In genomic region chr20:21118782-21119181, GRCh38 we compare ENCODE assay signal across 25 cellular contexts. TPM values are rescaled to one million over a fixed set of nuclear protein-coding genes. Genes with fewer than 3 reads are reported as not detected.
DNase-seq lines count a peak whose midpoint lies in the region; ATAC-seq, FAIRE-seq and TF ChIP-seq lines count a peak whose summit lies in the region.
"Had no signal": no experiment of that assay in that cellular context is flagged by ENCODE, and none has a peak within 500 bp of the region (broad histone marks: within the 10 kb centered on the region; RNA-seq: fewer than 3 reads in every experiment).

No MANE protein-coding gene starts in this region.

- H3K4me2 ChIP-seq in HepG2 (ENCODE audit: low read depth, low read length) (no peak overlapping the region), GM23338 (no peak overlapping the region), Loucy (ENCODE audit: low read depth, low read length, poor library complexity, severe bottlenecking) (no peak overlapping the region), neural progenitor cell (peak overlapping the region; percentile 45)
- H3K4me2 ChIP-seq: BLaER1 treated with 17β-estradiol and CSF1 and Interleukin-3, amounts not matched to agents 10 nM and 100 nM had no signal

- no peak overlapping the region for H3K4me3 ChIP-seq in HepG2 (replicated peaks in 1 of 3; ENCODE audit: insufficient read depth in 1 of 3, low read depth in 2 of 3, low read length in 3 of 3)
- H3K4me3 ChIP-seq in right lobe of liver = no peak overlapping the region
- H3K4me3 ChIP-seq in GM23338 = no peak overlapping the region
- H3K4me3 ChIP-seq in Loucy (ENCODE audit: low read length, poor library complexity, severe bottlenecking) = no peak overlapping the region
- H3K4me3 ChIP-seq in neural progenitor cell = no peak overlapping the region
- H3K4me3 ChIP-seq: BLaER1 treated with 17β-estradiol and CSF1 and Interleukin-3, amounts not matched to agents 10 nM and 100 nM had no signal

- H3K9me3 ChIP-seq in HepG2 (ENCODE audit: low read length) = no peaks in the 10 kb centered on the region
- H3K9me3 ChIP-seq in right lobe of liver = no peaks in the 10 kb centered on the region
- no peaks in the 10 kb centered on the region for H3K9me3 ChIP-seq in Loucy (ENCODE audit: insufficient read depth, low read depth, low read length)
- H3K9me3 ChIP-seq in neural progenitor cell (ENCODE audit: low read depth) = no peaks in the 10 kb centered on the region
- H3K9me3 ChIP-seq: Caco-2 had no signal

- H3F3A ChIP-seq in GM23338 (replicated peaks; ENCODE audit: low read depth) = no peaks in the 10 kb centered on the region
- no peaks in the 10 kb centered on the region for H3F3A ChIP-seq in Loucy (ENCODE audit: low read depth)
- H3F3A ChIP-seq in neural progenitor cell (ENCODE audit: low read depth) = no peaks in the 10 kb centered on the region

- H3K36me3 Mint-ChIP-seq in GM23338 (ENCODE audit: low read depth) (no peaks in the 10 kb centered on the region), neural progenitor cell (no peaks in the 10 kb centered on the region)
- H3K36me3 Mint-ChIP-seq: CD8-positive, alpha-beta T cell had no signal

- H3K27ac ChIP-seq in HepG2 (ENCODE audit: extremely low read length, insufficient read depth, low read length) (no peak overlapping the region), right lobe of liver (no peak overlapping the region), GM23338 (ENCODE audit: low read depth) (no peak overlapping the region), neural progenitor cell (no peak overlapping the region)
- H3K27ac ChIP-seq: BLaER1 treated with 17β-estradiol and CSF1 and Interleukin-3, amounts not matched to agents 10 nM and 100 nM; C4-2B had no signal

- H4K20me1 ChIP-seq in HepG2 (ENCODE audit: insufficient read depth, low read length) (no peaks in the 10 kb centered on the region), GM23338 (replicated peaks; ENCODE audit: insufficient read depth) (no peaks in the 10 kb centered on the region), Loucy (ENCODE audit: insufficient read depth, low read length, poor library complexity, severe bottlenecking) (no peaks in the 10 kb centered on the region), neural progenitor cell (ENCODE audit: low read depth) (no peaks in the 10 kb centered on the region)
- H4K20me1 ChIP-seq: BLaER1 treated with 17β-estradiol and CSF1 and Interleukin-3, amounts not matched to agents 10 nM and 100 nM had no signal

- H3K36me3 ChIP-seq in HepG2 (replicated peaks in 1 of 2; ENCODE audit: control insufficient read depth in 1 of 2, insufficient read depth in 2 of 2, low read length in 2 of 2) (no peaks in the 10 kb centered on the region), right lobe of liver (no peaks in the 10 kb centered on the region), GM23338 (ENCODE audit: insufficient read depth) (no peaks in the 10 kb centered on the region), Loucy (ENCODE audit: insufficient read depth, low read length) (no peaks in the 10 kb centered on the region), neural progenitor cell (no peaks in the 10 kb centered on the region)
- H3K36me3 ChIP-seq: BLaER1 treated with 17β-estradiol and CSF1 and Interleukin-3, amounts not matched to agents 10 nM and 100 nM had no signal

- POLR2A ChIA-PET in HepG2 (lab: Yijun Ruan, JAX) = no interaction called here

- no peak for TF ChIP-seq EP300 in HepG2 (IDR thresholded peaks at IDR 0.05; ENCODE audit: low read depth in 2 of 2, low read length in 2 of 2)
- no peak for TF ChIP-seq EP300 in HepG2 (CRISPR knock-in tag; IDR thresholded peaks at IDR 0.05; ENCODE audit: borderline replicate concordance)

- in situ Hi-C loops in HepG2 (cut with HindIII; ENCODE audit: extremely low pct_ligation_motif_present, low pct_unique_long_range_greater_than_20kb) = no loop called here

- H3K79me2 ChIP-seq in HepG2 (ENCODE audit: insufficient read depth, low read length) = no peaks in the 10 kb centered on the region
- H3K79me2 ChIP-seq in GM23338 (replicated peaks; ENCODE audit: insufficient read depth) = no peaks in the 10 kb centered on the region
- no peaks in the 10 kb centered on the region for H3K79me2 ChIP-seq in Loucy (ENCODE audit: insufficient read depth, low read length)
- no peaks in the 10 kb centered on the region for H3K79me2 ChIP-seq in neural progenitor cell (ENCODE audit: low read depth)

- TF ChIP-seq POLR2A in HepG2 (IDR thresholded peaks at IDR 0.05; ENCODE audit: insufficient read depth in 1 of 2, low read depth in 2 of 2, low read length in 2 of 2) (no peak), right lobe of liver (IDR thresholded peaks at IDR 0.05) (no peak)

- H3K4me1 ChIP-seq in HepG2 (ENCODE audit: insufficient read depth, low read length) = no peaks in the 10 kb centered on the region
- no peaks in the 10 kb centered on the region for H3K4me1 ChIP-seq in right lobe of liver
- no peaks in the 10 kb centered on the region for H3K4me1 ChIP-seq in GM23338 (ENCODE audit: insufficient read depth)
- no peaks in the 10 kb centered on the region for H3K4me1 ChIP-seq in Loucy (ENCODE audit: insufficient read depth, low read length, poor library complexity, severe bottlenecking)
- peaks cover 6% of the 10 kb centered on the region for H3K4me1 ChIP-seq in neural progenitor cell
- H3K4me1 ChIP-seq: Caco-2 had no signal

- no peaks in the 10 kb centered on the region for H3K9me3 Mint-ChIP-seq in GM23338
- H3K9me3 Mint-ChIP-seq in neural progenitor cell = peaks cover 4% of the 10 kb centered on the region
- H3K9me3 Mint-ChIP-seq: CD4-positive, alpha-beta T cell; CD8-positive, alpha-beta T cell had no signal

- H3K4me1 Mint-ChIP-seq in GM23338 (no peaks in the 10 kb centered on the region), neural progenitor cell (no peaks in the 10 kb centered on the region)
- H3K4me1 Mint-ChIP-seq: B cell had no signal

- H3K9me2 ChIP-seq in GM23338 (ENCODE audit: insufficient read depth) = peaks cover 4% of the 10 kb centered on the region; the same call in 1 of the 2 replicates
- no peaks in the 10 kb centered on the region for H3K9me2 ChIP-seq in Loucy (replicated peaks; ENCODE audit: low read depth, low read length)

- H2AFZ ChIP-seq in HepG2 (ENCODE audit: low read length) (no peak overlapping the region), GM23338 (peak overlapping the region; percentile 47), Loucy (ENCODE audit: low read length) (peak overlapping the region; percentile 18), neural progenitor cell (replicated peaks) (peak overlapping the region; percentile 45)

- no TSS peak for BruUV-seq in HepG2 (replicated peaks; lab: Mats Ljungman, UMichigan)

- no peak for FAIRE-seq in HepG2 (lab: Jason Lieb, UNC)
- FAIRE-seq: A204.1, D721Med, G401.6, GM12891, GM19239 had no signal

- CTCF ChIA-PET in HepG2 (lab: Yijun Ruan, JAX; ENCODE audit: low intra/inter-chr PET ratio, low total read pairs) = no interaction called here

- WGBS in HepG2 (ENCODE audit: low lambda C conversion rate) = 86% methylated on average over 2 of the region's 2 CpGs
- WGBS in right lobe of liver (ENCODE audit: insufficient coverage, low coverage, low lambda C conversion rate, missing lambda C conversion rate) = 73% methylated on average over 2 of the region's 2 CpGs

- DNase-seq in HepG2 (ENCODE audit: low spot score) (no peak), right lobe of liver (no peak), GM23338 (ENCODE audit: low spot score) (no peak), neural progenitor cell (ENCODE audit: low spot score) (no peak), NCI-H2196 (lab: John Stamatoyannopoulos, UW; ENCODE audit: unreplicated experiment) (no peak), medulla oblongata (ENCODE audit: extremely low spot score) (no peak)
- DNase-seq in activated CD4-positive, alpha-beta T cell treated with anti-CD3 and anti-CD28 coated beads for 4 hours = no peak
- DNase-seq: 8988T; AML-193; Caco-2; Calu3; CD4-positive, alpha-beta T cell; CD8-positive, alpha-beta T cell; DMS79 treated with DMSO at 0.1 percent for 48 hours; GF-D8 had no signal

- TF ChIP-seq CTCF in HepG2 (CRISPR knock-in tag; IDR thresholded peaks at IDR 0.05) (no peak), right lobe of liver (IDR thresholded peaks at IDR 0.05) (no peak), GM23338 (conservative IDR thresholded peaks at IDR 0.05; ENCODE audit: low read depth in 2 of 2) (no peak), Loucy (conservative IDR thresholded peaks at IDR 0.05; ENCODE audit: low read length) (no peak), neural progenitor cell (IDR thresholded peaks at IDR 0.05) (no peak)

- intact Hi-C loops in HepG2 (cut with micrococcal nuclease; ENCODE audit: unreplicated experiment) = no loop called here
- intact Hi-C loops in right lobe of liver (cut with DNase I) = no loop called here

- H3K9ac ChIP-seq in HepG2 (ENCODE audit: insufficient read depth, low read depth, low read length) (no peak overlapping the region), Loucy (ENCODE audit: low read depth, low read length, poor library complexity, severe bottlenecking) (no peak overlapping the region), neural progenitor cell (no peak overlapping the region)
- H3K9ac ChIP-seq: BLaER1 treated with 17β-estradiol and CSF1 and Interleukin-3, amounts not matched to agents 10 nM and 100 nM had no signal

- no peak for ATAC-seq in HepG2
- no peak for ATAC-seq in right lobe of liver
- no peak for ATAC-seq in GM23338
- ATAC-seq: CD8-positive, alpha-beta T cell had no signal

- no peak for TF ChIP-seq RAD21 in HepG2 (CRISPR knock-in tag; IDR thresholded peaks at IDR 0.05)

- H3K27me3 ChIP-seq in HepG2 (ENCODE audit: control insufficient read depth in 1 of 2, insufficient read depth in 2 of 2, low read length in 2 of 2) = no peaks in the 10 kb centered on the region
- H3K27me3 ChIP-seq in right lobe of liver = no peaks in the 10 kb centered on the region
- H3K27me3 ChIP-seq in GM23338 (ENCODE audit: insufficient read depth) = no peaks in the 10 kb centered on the region
- no peaks in the 10 kb centered on the region for H3K27me3 ChIP-seq in Loucy (ENCODE audit: insufficient read depth, low read length, poor library complexity, severe bottlenecking)
- no peaks in the 10 kb centered on the region for H3K27me3 ChIP-seq in neural progenitor cell
- H3K27me3 ChIP-seq: BLaER1 treated with 17β-estradiol and CSF1 and Interleukin-3, amounts not matched to agents 10 nM and 100 nM had no signal

- H3K27ac Mint-ChIP-seq in GM23338 (no peak overlapping the region), neural progenitor cell (no peak overlapping the region)
- H3K27ac Mint-ChIP-seq: B cell; CD4-positive, alpha-beta T cell; CD8-positive, alpha-beta T cell had no signal

- H3K4me3 Mint-ChIP-seq in GM23338 (no peak overlapping the region), neural progenitor cell (no peak overlapping the region)
- H3K4me3 Mint-ChIP-seq: B cell; CD4-positive, alpha-beta T cell; CD8-positive, alpha-beta T cell had no signal

- H3K27me3 Mint-ChIP-seq in GM23338 (ENCODE audit: insufficient read depth, low read depth, poor library complexity) (no peaks in the 10 kb centered on the region), neural progenitor cell (ENCODE audit: insufficient read depth, low read depth) (peaks cover 2% of the 10 kb centered on the region)

RNA-seq across cellular contexts. Expression of gene KIZ, which starts 7.1 kb away (rescaled TPM):
- total RNA-seq in HepG2 (2016; rRNA removed; fragmentation: Illumina TruSeq; extraction: Trizol) = 46.3 and 55.6 TPM in 2 replicates
- 20.4 and 20.5 TPM in 2 replicates for total RNA-seq in HepG2 (2016; cell fraction: cytosol; rRNA removed; fragmentation: Illumina TruSeq; extraction: Trizol; ENCODE audit: low read depth)
- total RNA-seq in HepG2 (2016; cell fraction: insoluble cytoplasmic fraction; rRNA removed; fragmentation: Illumina TruSeq; extraction: Trizol) = 48.0 and 57.7 TPM in 2 replicates
- total RNA-seq in HepG2 (2016; cell fraction: membrane; rRNA removed; fragmentation: Illumina TruSeq; extraction: Trizol) = 22.8 and 24.5 TPM in 2 replicates
- total RNA-seq in HepG2 (2016; cell fraction: nucleus; rRNA removed; fragmentation: Illumina TruSeq; extraction: Trizol) = 64.1 and 65.7 TPM in 2 replicates
- 77.9 and 114 TPM in 2 replicates for polyA plus RNA-seq in HepG2 (2011; rRNA removed)
- polyA plus RNA-seq in HepG2 (2011; cell fraction: cytosol; rRNA removed) = 33.9 and 39.9 TPM in 2 replicates
- polyA plus RNA-seq in HepG2 (2011; cell fraction: nucleus; rRNA removed) = 223 and 433 TPM in 2 replicates
- polyA plus RNA-seq in HepG2 (2012) = 40.7 and 57.0 TPM in 2 replicates
- polyA plus RNA-seq in HepG2 (2016; cell fraction: cytosol; fragmentation: Illumina TruSeq; extraction: Trizol; ENCODE audit: low read depth) = 9.0 and 10.7 TPM in 2 replicates
- 48.1 and 51.2 TPM in 2 replicates for polyA plus RNA-seq in HepG2 (2016; cell fraction: insoluble cytoplasmic fraction; fragmentation: Illumina TruSeq; extraction: Trizol; ENCODE audit: low read depth)
- polyA plus RNA-seq in HepG2 (2016; cell fraction: membrane; fragmentation: Illumina TruSeq; extraction: Trizol; ENCODE audit: low read depth) = 13.9 and 15.1 TPM in 2 replicates
- 69.5 and 81.6 TPM in 2 replicates for polyA plus RNA-seq in HepG2 (2016; cell fraction: nucleus; fragmentation: Illumina TruSeq; extraction: Trizol; ENCODE audit: insufficient read depth, low read depth)
- 4.7 and 26.3 TPM in 2 replicates for polyA minus RNA-seq in HepG2 (2011; rRNA and poly(A)+ RNA removed; ENCODE audit: low replicate concordance)
- polyA minus RNA-seq in HepG2 (2011; cell fraction: cytosol; rRNA and poly(A)+ RNA removed) = 28.5 and 33.0 TPM in 2 replicates
- 210 and 232 TPM in 2 replicates for polyA minus RNA-seq in HepG2 (2011; cell fraction: nucleus; rRNA and poly(A)+ RNA removed)
- total RNA-seq in right lobe of liver = 10 to 100 TPM in 1 of 6 experiments, 1 to 10 TPM in 5; 5.1 to 11.5 (median 7.4) TPM
- 63.6 and 87.7 TPM in 2 replicates for total RNA-seq in GM23338 (2014; rRNA removed; shearing (Covaris generic))
- 52.5 and 58.3 TPM in 2 replicates for polyA plus RNA-seq in GM23338 (2016; fragmentation: Nextera tagmentation; extraction: Ambion mirVana)
- 40.5 and 60.0 TPM in 2 replicates for total RNA-seq in neural progenitor cell (ENCODE audit: low replicate concordance)

RNA-seq across cellular contexts. Expression of gene LINC00237, which starts 12.6 kb away (rescaled TPM):
- total RNA-seq in HepG2 (2016; rRNA removed; fragmentation: Illumina TruSeq; extraction: Trizol) (not detected in 2 replicates), right lobe of liver (not detected), neural progenitor cell (ENCODE audit: low replicate concordance) (not detected in 2 replicates)
- total RNA-seq in HepG2 (2016; cell fraction: cytosol; rRNA removed; fragmentation: Illumina TruSeq; extraction: Trizol; ENCODE audit: low read depth) = not detected in 2 replicates
- not detected in 2 replicates for total RNA-seq in HepG2 (2016; cell fraction: insoluble cytoplasmic fraction; rRNA removed; fragmentation: Illumina TruSeq; extraction: Trizol)
- total RNA-seq in HepG2 (2016; cell fraction: membrane; rRNA removed; fragmentation: Illumina TruSeq; extraction: Trizol) = not detected in 2 replicates
- not detected in 2 replicates for total RNA-seq in HepG2 (2016; cell fraction: nucleus; rRNA removed; fragmentation: Illumina TruSeq; extraction: Trizol)
- polyA plus RNA-seq in HepG2 (2011; rRNA removed) (not detected in 2 replicates), GM23338 (2016; fragmentation: Nextera tagmentation; extraction: Ambion mirVana) (2.0 and 2.6 TPM in 2 replicates)
- not detected in 2 replicates for polyA plus RNA-seq in HepG2 (2011; cell fraction: cytosol; rRNA removed)
- not detected in 2 replicates for polyA plus RNA-seq in HepG2 (2011; cell fraction: nucleus; rRNA removed)
- polyA plus RNA-seq in HepG2 (2012) = not detected in 2 replicates
- polyA plus RNA-seq in HepG2 (2016; cell fraction: cytosol; fragmentation: Illumina TruSeq; extraction: Trizol; ENCODE audit: low read depth) = not detected in 2 replicates
- polyA plus RNA-seq in HepG2 (2016; cell fraction: insoluble cytoplasmic fraction; fragmentation: Illumina TruSeq; extraction: Trizol; ENCODE audit: low read depth) = not detected in 2 replicates
- polyA plus RNA-seq in HepG2 (2016; cell fraction: membrane; fragmentation: Illumina TruSeq; extraction: Trizol; ENCODE audit: low read depth) = not detected in 2 replicates
- not detected in 2 replicates for polyA plus RNA-seq in HepG2 (2016; cell fraction: nucleus; fragmentation: Illumina TruSeq; extraction: Trizol; ENCODE audit: insufficient read depth, low read depth)
- not detected in 2 replicates for polyA minus RNA-seq in HepG2 (2011; rRNA and poly(A)+ RNA removed; ENCODE audit: low replicate concordance)
- polyA minus RNA-seq in HepG2 (2011; cell fraction: cytosol; rRNA and poly(A)+ RNA removed) = not detected in 2 replicates
- not detected in 2 replicates for polyA minus RNA-seq in HepG2 (2011; cell fraction: nucleus; rRNA and poly(A)+ RNA removed)
- 0.31 TPM in 1 of 2 replicates, not detected in the other for total RNA-seq in GM23338 (2014; rRNA removed; shearing (Covaris generic))
- total RNA-seq: B cell; Calu3; CD4-positive, alpha-beta T cell; CD8-positive, alpha-beta T cell had no signal
- polyA plus RNA-seq: BJ had no signal
